Comparison of ENCODE assay signal across 1 cellular context in the genomic region with DNA sequence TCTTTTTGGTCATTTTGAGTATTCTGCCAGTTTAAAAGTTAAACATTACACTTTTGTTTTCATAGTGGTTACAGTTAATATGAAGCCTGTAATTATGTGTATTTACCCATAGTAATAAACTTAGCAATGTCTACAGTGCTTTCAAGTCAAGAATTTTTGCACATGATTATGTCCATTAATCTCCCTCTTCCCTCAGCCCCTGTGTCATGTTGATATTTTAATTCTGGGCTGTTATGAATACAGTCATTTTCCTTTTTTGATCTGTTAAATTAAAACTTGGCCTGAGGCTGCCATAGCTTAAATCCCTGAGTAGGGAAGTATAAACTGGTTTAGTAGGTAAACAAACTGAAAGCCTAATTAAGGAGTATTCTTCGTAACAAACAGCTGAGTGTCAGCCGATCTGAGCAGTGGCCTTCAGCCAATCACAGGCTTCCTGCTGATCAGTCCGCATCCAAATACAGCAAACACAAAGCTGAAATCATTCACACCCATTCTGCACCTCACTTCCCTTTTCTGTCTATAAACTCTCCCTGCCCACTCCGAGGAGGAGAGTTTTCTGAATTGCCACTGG.
TF ChIP-seq lines count a peak whose summit lies in the region.

No MANE protein-coding gene starts in this region.

TF ChIP-seq in SK-N-SH, 30 proteins besides CTCF, POLR2A, EP300 and RAD21 (continued from another document):
- TF ChIP-seq, protein P1, sequence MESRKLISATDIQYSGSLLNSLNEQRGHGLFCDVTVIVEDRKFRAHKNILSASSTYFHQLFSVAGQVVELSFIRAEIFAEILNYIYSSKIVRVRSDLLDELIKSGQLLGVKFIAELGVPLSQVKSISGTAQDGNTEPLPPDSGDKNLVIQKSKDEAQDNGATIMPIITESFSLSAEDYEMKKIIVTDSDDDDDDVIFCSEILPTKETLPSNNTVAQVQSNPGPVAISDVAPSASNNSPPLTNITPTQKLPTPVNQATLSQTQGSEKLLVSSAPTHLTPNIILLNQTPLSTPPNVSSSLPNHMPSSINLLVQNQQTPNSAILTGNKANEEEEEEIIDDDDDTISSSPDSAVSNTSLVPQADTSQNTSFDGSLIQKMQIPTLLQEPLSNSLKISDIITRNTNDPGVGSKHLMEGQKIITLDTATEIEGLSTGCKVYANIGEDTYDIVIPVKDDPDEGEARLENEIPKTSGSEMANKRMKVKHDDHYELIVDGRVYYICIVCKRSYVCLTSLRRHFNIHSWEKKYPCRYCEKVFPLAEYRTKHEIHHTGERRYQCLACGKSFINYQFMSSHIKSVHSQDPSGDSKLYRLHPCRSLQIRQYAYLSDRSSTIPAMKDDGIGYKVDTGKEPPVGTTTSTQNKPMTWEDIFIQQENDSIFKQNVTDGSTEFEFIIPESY (IDR thresholded peaks at IDR 0.05; ENCODE audit: borderline replicate concordance, low read depth), result no peak
- no peak for TF ChIP-seq IRF3 (IDR thresholded peaks at IDR 0.05; ENCODE audit: low read depth, low read length)
- no peak for TF ChIP-seq RFX5 (IDR thresholded peaks at IDR 0.05; ENCODE audit: low read length)
- no peak for TF ChIP-seq MAX (IDR thresholded peaks at IDR 0.05; ENCODE audit: low read depth)
- TF ChIP-seq FOXJ3 (CRISPR knock-in tag; IDR thresholded peaks at IDR 0.05), result no peak
- TF ChIP-seq EZH2phosphoT487 (IDR thresholded peaks at IDR 0.05; ENCODE audit: borderline replicate concordance, low read depth), result no peak
- no peak for TF ChIP-seq RXRA (IDR thresholded peaks at IDR 0.05; ENCODE audit: borderline replicate concordance, low read depth)
- no peak for TF ChIP-seq POLR2AphosphoS5 (IDR thresholded peaks at IDR 0.05; ENCODE audit: low read depth, low read length)
- no peak for TF ChIP-seq USF1 (IDR thresholded peaks at IDR 0.05; ENCODE audit: borderline replicate concordance, low read depth)
- no peak for TF ChIP-seq NRF1 (IDR thresholded peaks at IDR 0.05; ENCODE audit: low read depth, low read length)
- TF ChIP-seq JUND (IDR thresholded peaks at IDR 0.05), result no peak
- TF ChIP-seq SIN3A (IDR thresholded peaks at IDR 0.05; ENCODE audit: borderline replicate concordance, low read depth, low read length), result no peak
- TF ChIP-seq MXI1 (IDR thresholded peaks at IDR 0.05; ENCODE audit: low read depth, low read length), result no peak
- TF ChIP-seq MEF2A (IDR thresholded peaks at IDR 0.05; ENCODE audit: borderline replicate concordance, low read depth), result no peak
